Comparison of ENCODE assay signal across 8 cellular contexts in genomic region chr1:64986903-64987871, GRCh38. TPM values are rescaled to one million over a fixed set of nuclear protein-coding genes. Genes with fewer than 3 reads are reported as not detected.
DNase-seq lines count a peak whose midpoint lies in the region; ATAC-seq and TF ChIP-seq lines count a peak whose summit lies in the region.

No MANE protein-coding gene starts in this region.

- H3K4me3 ChIP-seq in MM.1S (ENCODE audit: low read length) (no peak overlapping the region), mucosa of descending colon (no peak overlapping the region), osteoblast (ENCODE audit: insufficient read depth, low read length) (no peak overlapping the region)

- H3K27me3 ChIP-seq in MM.1S (replicated peaks; ENCODE audit: insufficient read depth, low read length) (no peaks in the 10 kb centered on the region), osteoblast (ENCODE audit: insufficient read depth, low read length) (no peaks in the 10 kb centered on the region)

- intact Hi-C loops in mucosa of descending colon (cut with DNase I, micrococcal nuclease): no loop called here

- H3K79me2 ChIP-seq in MM.1S (ENCODE audit: low read length): no peaks in the 10 kb centered on the region
- no peaks in the 10 kb centered on the region for H3K79me2 ChIP-seq in osteoblast (ENCODE audit: insufficient read depth, low read length)

- H3K9me3 ChIP-seq in MM.1S (replicated peaks; ENCODE audit: insufficient read depth, low read length) (no peaks in the 10 kb centered on the region), mucosa of descending colon (no peaks in the 10 kb centered on the region), osteoblast (ENCODE audit: low read depth, low read length) (no peaks in the 10 kb centered on the region)

- no peak for TF ChIP-seq CTCF in MM.1S (IDR thresholded peaks at IDR 0.05; ENCODE audit: low read length)
- TF ChIP-seq CTCF in mucosa of descending colon (IDR thresholded peaks at IDR 0.05): no peak
- no peak for TF ChIP-seq CTCF in osteoblast (IDR thresholded peaks at IDR 0.05; ENCODE audit: extremely low read depth, low read depth, low read length)

- H3K4me1 ChIP-seq in MM.1S (ENCODE audit: low read length): peaks cover 17% of the 10 kb centered on the region
- H3K4me1 ChIP-seq in mucosa of descending colon (ENCODE audit: low read depth): no peaks in the 10 kb centered on the region
- peaks cover 4% of the 10 kb centered on the region for H3K4me1 ChIP-seq in osteoblast (ENCODE audit: insufficient read depth, low read length)

- H2AFZ ChIP-seq in MM.1S (ENCODE audit: low read length) (no peak overlapping the region), osteoblast (ENCODE audit: low read length) (no peak overlapping the region)

- no peaks in the 10 kb centered on the region for H4K20me1 ChIP-seq in MM.1S (ENCODE audit: insufficient read depth, low read length)
- H4K20me1 ChIP-seq in osteoblast (ENCODE audit: insufficient read depth, low read length): no peaks in the 10 kb centered on the region

- ATAC-seq in GM18508 (IDR thresholded peaks at IDR 0.05; ENCODE audit: insufficient read depth, unreplicated experiment) (peak; percentile 94), GM21825 (IDR thresholded peaks at IDR 0.05; ENCODE audit: unreplicated experiment) (peak; percentile 97), mucosa of descending colon (peak; percentile 32)

- peaks cover 6% of the 10 kb centered on the region; the same call in 1 of the 2 replicates for H3F3A ChIP-seq in MM.1S (ENCODE audit: insufficient read depth, low read length)

- no peaks in the 10 kb centered on the region for H3K9me2 ChIP-seq in MM.1S (replicated peaks; ENCODE audit: insufficient read depth, low read length)

- H3K27ac ChIP-seq in MM.1S (ENCODE audit: low read length) (peak overlapping the region; percentile 70), osteoblast (ENCODE audit: low read depth, low read length) (no peak overlapping the region)

- H3K4me2 ChIP-seq in MM.1S (ENCODE audit: low read depth, low read length) (peak overlapping the region; percentile 43; the same call in 1 of the 2 replicates), osteoblast (ENCODE audit: insufficient read depth, low read length) (no peak overlapping the region)

- H3K9ac ChIP-seq in MM.1S (ENCODE audit: low read length): no peak overlapping the region

- DNase-seq in MM.1S (peak; percentile 50), mucosa of descending colon (peak in 1 of 3 donors; percentile 41), NCI-H2227 (lab: John Stamatoyannopoulos, UW; ENCODE audit: unreplicated experiment) (no peak), osteoblast (ENCODE audit: insufficient read length, low spot score, missing footprints) (no peak)
- DNase-seq in stimulated activated CD4-positive, alpha-beta T cell treated with anti-CD3 and anti-CD28 coated beads, Interleukin-15, amount 100 ng/mL, for 24 hours: no peak
- no peak for DNase-seq in activated T-cell treated with anti-CD3 and anti-CD28 coated beads, Interleukin-2, amount 50 U/mL, for 48 hours

- H3K36me3 ChIP-seq in MM.1S (replicated peaks; ENCODE audit: insufficient read depth, low read length) (no peaks in the 10 kb centered on the region), mucosa of descending colon (ENCODE audit: low read depth) (no peaks in the 10 kb centered on the region), osteoblast (ENCODE audit: insufficient read depth, low read length) (no peaks in the 10 kb centered on the region)

RNA-seq across cellular contexts. Expression of gene JAK1, which starts 20.8 kb away (rescaled TPM):
- 100 to 1,000 TPM in 2 of 3 donors, 10 to 100 TPM in 1; 97.1 to 132 (median 103) TPM for total RNA-seq in mucosa of descending colon
- 178 and 197 TPM in 2 replicates for total RNA-seq in osteoblast

Comparison
In these comparisons a context has a peak if more than half of its experiments do, and no peak if none do; other contexts are left out.
1. ATAC-seq: peak in every context shown above with its lines; median percentile 97 in GM21825; 94 in GM18508; 32 in mucosa of descending colon.